Comparison of ENCODE assay signal across 9 cellular contexts in the genomic region with DNA sequence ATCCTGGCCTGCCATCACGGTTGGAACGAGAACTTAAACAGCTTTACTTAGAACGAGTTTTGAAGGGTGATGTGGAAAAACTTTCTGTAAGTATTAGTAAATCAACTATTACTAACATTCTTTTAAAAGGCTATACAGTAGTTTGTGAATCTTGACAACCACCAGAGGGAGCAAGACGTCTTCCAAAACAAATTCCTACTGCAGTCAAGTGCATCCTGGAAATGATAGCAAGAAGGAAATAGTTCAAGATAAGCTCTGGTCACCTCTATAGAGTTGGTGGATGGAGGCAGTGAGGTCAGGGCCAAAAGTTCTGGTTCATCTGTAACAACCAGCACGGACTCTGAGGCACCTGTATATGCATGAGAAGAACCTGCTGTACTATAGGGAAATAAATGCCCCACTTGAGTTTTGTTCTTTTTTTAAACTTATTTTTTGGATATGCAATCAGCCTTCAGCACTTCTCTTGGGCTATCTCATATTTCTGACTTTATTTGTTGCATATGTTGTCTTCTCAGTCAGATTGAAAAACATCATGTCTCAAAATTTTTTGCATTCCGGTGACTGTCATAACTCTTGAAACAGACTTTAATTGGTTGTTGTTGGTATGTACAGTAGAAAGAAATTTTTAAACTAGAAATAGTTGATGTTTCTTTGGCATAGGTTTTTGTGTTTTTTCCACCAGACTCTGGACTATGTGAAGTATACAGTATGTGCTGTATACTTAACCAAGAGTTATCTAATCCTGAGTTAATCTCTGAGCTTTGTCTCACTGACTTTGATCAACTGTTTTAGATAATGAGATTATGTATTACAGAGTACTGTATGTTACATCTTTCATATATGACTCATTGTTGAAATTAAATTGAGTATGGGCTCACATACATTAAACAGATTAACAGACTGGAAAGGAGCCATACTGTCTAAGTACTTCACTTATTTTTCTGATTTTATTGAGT. TPM values are rescaled to one million over a fixed set of nuclear protein-coding genes. Genes with fewer than 3 reads are reported as not detected.
A peak's percentile ranks its signal among the peaks of the same experiment; 100 is the strongest.
DNase-seq lines count a peak whose midpoint lies in the region; ATAC-seq, FAIRE-seq and TF ChIP-seq lines count a peak whose summit lies in the region.
"Had no signal": no experiment of that assay in that cellular context is flagged by ENCODE, and none has a peak within 500 bp of the region (broad histone marks: within the 10 kb centered on the region; RNA-seq: fewer than 3 reads in every experiment).

No MANE protein-coding gene starts in this region.

- peak overlapping the region; percentile 1 for H3K27ac Mint-ChIP-seq in central memory CD8-positive, alpha-beta T cell (ENCODE audit: low read depth)

- H3K9me3 Mint-ChIP-seq in central memory CD8-positive, alpha-beta T cell = no peaks in the 10 kb centered on the region

- dilution Hi-C loops in keratinocyte (cut with MboI; ENCODE audit: extremely low pct_ligation_motif_present, low sequenced_read_pairs) = no loop called here

- no peak overlapping the region for H3K27ac ChIP-seq in keratinocyte (ENCODE audit: control insufficient read depth, insufficient read depth, low read length)
- H3K27ac ChIP-seq: skin epidermis had no signal

- H3K4me3 ChIP-seq in HFF-Myc (replicated peaks; ENCODE audit: low read depth, low read length) = no peak overlapping the region
- no peak overlapping the region for H3K4me3 ChIP-seq in keratinocyte (ENCODE audit: control insufficient read depth in 2 of 3, extremely low read depth in 1 of 3, insufficient read depth in 2 of 3, low read depth in 1 of 3, low read length in 3 of 3)
- H3K4me3 ChIP-seq: skin epidermis had no signal

- H3K4me3 Mint-ChIP-seq in central memory CD8-positive, alpha-beta T cell = no peak overlapping the region

- DNase-seq in Caki2 (ENCODE audit: low read depth) (peak; percentile 58), HFF-Myc (ENCODE audit: extremely low read depth, low read depth) (peak; percentile 58), NCI-H82 (lab: John Stamatoyannopoulos, UW) (peak; percentile 79), keratinocyte (ENCODE audit: low read depth, low spot score) (peak; percentile 32), stromal cell of bone marrow (ENCODE audit: low read depth) (peak; percentile 69)
- no peak for DNase-seq in central memory CD8-positive, alpha-beta T cell (ENCODE audit: low spot score in 2 of 2)

- H3K4me1 Mint-ChIP-seq in central memory CD8-positive, alpha-beta T cell = peaks cover 38% of the 10 kb centered on the region

- H2AFZ ChIP-seq in keratinocyte (ENCODE audit: control insufficient read depth, low read length) = no peak overlapping the region

- no peak overlapping the region for H3K9ac ChIP-seq in keratinocyte (ENCODE audit: control insufficient read depth, extremely low read depth, insufficient read depth, low read length)

- peaks cover 73% of the 10 kb centered on the region for H3K36me3 Mint-ChIP-seq in central memory CD8-positive, alpha-beta T cell (ENCODE audit: insufficient read depth)

- no peaks in the 10 kb centered on the region for H3K9me1 ChIP-seq in keratinocyte (ENCODE audit: control insufficient read depth, extremely low read depth, insufficient read depth, low read length)

- no peak overlapping the region for H3K4me2 ChIP-seq in keratinocyte (ENCODE audit: control insufficient read depth, extremely low read depth, insufficient read depth, low read depth, low read length)

- H3K27me3 Mint-ChIP-seq in central memory CD8-positive, alpha-beta T cell = no peaks in the 10 kb centered on the region

- no peaks in the 10 kb centered on the region for H3K9me3 ChIP-seq in keratinocyte (ENCODE audit: control insufficient read depth, low read depth, low read length)

- TF ChIP-seq CTCF in HFF-Myc (IDR thresholded peaks at IDR 0.05; ENCODE audit: low read depth, low read length, missing control alignments) (peak; percentile 58), keratinocyte (optimal IDR thresholded peaks at IDR 0.05 in 1 of 3, IDR thresholded peaks at IDR 0.05 in 1 of 3, conservative IDR thresholded peaks at IDR 0.05 in 1 of 3; ENCODE audit: extremely low read depth in 1 of 3, insufficient read depth in 2 of 3, low read length in 3 of 3) (peak; percentile 32 to 51 (median 49))

- H3K27me3 ChIP-seq in keratinocyte (ENCODE audit: control insufficient read depth, extremely low read depth, insufficient read depth, low read length) = no peaks in the 10 kb centered on the region

- no peaks in the 10 kb centered on the region for H3K4me1 ChIP-seq in keratinocyte (ENCODE audit: control insufficient read depth, extremely low read depth, insufficient read depth, low read length)

- H4K20me1 ChIP-seq in keratinocyte (ENCODE audit: control insufficient read depth, extremely low read depth, insufficient read depth, low read length) = no peaks in the 10 kb centered on the region

- in situ Hi-C loops in Caki2 (cut with HindIII; ENCODE audit: low pct_unique_long_range_greater_than_20kb, low sequenced_read_pairs) = no loop called here

- peaks cover 21% of the 10 kb centered on the region for H3K79me2 ChIP-seq in keratinocyte (ENCODE audit: control insufficient read depth, insufficient read depth, low read length)

- peak; percentile 75 for FAIRE-seq in keratinocyte (lab: Jason Lieb, UNC)

- no peak for ATAC-seq in central memory CD8-positive, alpha-beta T cell (replicated peaks; ENCODE audit: extremely low read depth, poor library complexity, severe bottlenecking)
- no peak for ATAC-seq in HG03439 (IDR thresholded peaks at IDR 0.05; ENCODE audit: unreplicated experiment)
- no peak for ATAC-seq in GM21825 (IDR thresholded peaks at IDR 0.05; ENCODE audit: unreplicated experiment)

- H3K36me3 ChIP-seq in keratinocyte (ENCODE audit: control insufficient read depth in 2 of 2, extremely low read depth in 1 of 2, insufficient read depth in 2 of 2, low read length in 2 of 2) = peaks cover 15 to 29% of the 10 kb centered on the region in 2 experiments

RNA-seq across cellular contexts. Expression of a gene that starts 37.7 kb away (rescaled TPM):
- 10.6 and 12.2 TPM in 2 replicates for total RNA-seq in Caki2 (2014; rRNA removed; shearing (Covaris generic); ENCODE audit: low replicate concordance)
- polyA plus RNA-seq in keratinocyte = 121 to 257 TPM (median 134 TPM) in 3 replicates
- 201 TPM for polyA plus RNA-seq in keratinocyte (2011; ENCODE audit: low read depth)
- polyA plus RNA-seq in keratinocyte (2011; cell fraction: cytosol; rRNA removed) = 148 and 285 TPM in 2 replicates
- polyA plus RNA-seq in keratinocyte (2011; cell fraction: nucleus; rRNA removed) = 157 and 179 TPM in 2 replicates
- 141 and 252 TPM in 2 replicates for polyA plus RNA-seq in keratinocyte (2012; ENCODE audit: low replicate concordance)
- 50.0 to 225 TPM (median 92.6 TPM) in 3 replicates for polyA minus RNA-seq in keratinocyte
- 356 TPM for polyA minus RNA-seq in keratinocyte (2011; cell fraction: cytosol; rRNA and poly(A)+ RNA removed)
- polyA minus RNA-seq in keratinocyte (2011; cell fraction: nucleus; rRNA and poly(A)+ RNA removed) = 55.3 and 151 TPM in 2 replicates

Comparison
In these comparisons a context has a peak if more than half of its experiments do, and no peak if none do; other contexts are left out.
1. DNase-seq: peak in Caki2 (single experiment), HFF-Myc (single experiment), NCI-H82 (single experiment), keratinocyte (single experiment) and stromal cell of bone marrow (single experiment); none in central memory CD8-positive, alpha-beta T cell (0 of 2).